Comparison of ENCODE assay signal across 26 cellular contexts in the genomic region with DNA sequence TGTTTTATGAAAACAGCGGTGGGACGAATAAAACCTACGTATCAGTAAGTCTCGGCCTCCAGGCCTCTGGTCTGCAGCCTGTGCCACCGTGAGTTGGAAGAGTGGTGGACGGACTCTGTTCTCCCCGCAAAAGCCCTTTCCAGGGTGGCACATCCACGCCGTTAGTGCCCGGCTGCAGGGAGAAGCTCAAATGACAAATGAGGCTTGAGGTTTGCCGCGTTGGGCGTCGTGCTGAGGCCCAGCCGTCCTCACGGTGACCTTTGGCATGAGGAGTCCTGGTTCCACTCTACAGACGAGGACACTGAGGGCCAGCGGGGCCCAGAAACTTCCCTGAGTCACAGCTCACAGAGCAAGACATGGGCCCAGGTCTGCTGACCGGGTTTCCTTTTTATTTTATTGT. TPM values are rescaled to one million over a fixed set of nuclear protein-coding genes. Genes with fewer than 3 reads are reported as not detected.
"Had no signal": no experiment of that assay in that cellular context is flagged by ENCODE, and none has a peak within 500 bp of the region (broad histone marks: within the 10 kb centered on the region; RNA-seq: fewer than 3 reads in every experiment).

No MANE protein-coding gene starts in this region.

- H3K4me3 ChIP-seq: stomach, suprapubic skin, testis, thoracic aorta, thyroid gland, tibial artery, tibial nerve, transverse colon, upper lobe of left lung, upper lobe of right lung, uterus, vagina had no signal

- H3K9me3 ChIP-seq: suprapubic skin, testis, thoracic aorta, thyroid gland, tibial artery, transverse colon, upper lobe of left lung, upper lobe of right lung, uterus, vagina had no signal

- FAIRE-seq: urothelium cell line had no signal

- H3K4me1 ChIP-seq: stomach, suprapubic skin, testis, thyroid gland, tibial artery, transverse colon, upper lobe of left lung, upper lobe of right lung, uterus, vagina had no signal

- H3K27ac ChIP-seq: stomach, suprapubic skin, testis, thoracic aorta, thyroid gland, tibial artery, tibial nerve, transverse colon, upper lobe of left lung, upper lobe of right lung, uterus, vagina had no signal

- H3K36me3 ChIP-seq: stomach, suprapubic skin, thoracic aorta, thyroid gland, tibial artery, tibial nerve, transverse colon, upper lobe of left lung, upper lobe of right lung, uterus, vagina had no signal

- DNase-seq: stimulated activated CD4-positive, alpha-beta T cell treated with anti-CD3 and anti-CD28 coated beads, Interleukin-2, amount 100 ng/mL, for 48 hours; stimulated activated CD4-positive, alpha-beta T cell treated with anti-CD3 and anti-CD28 coated beads, Interleukin-4, amount 100 ng/mL, for 1 hour; stimulated activated CD4-positive, alpha-beta T cell treated with anti-CD3 and anti-CD28 coated beads, Interleukin-4, amount 100 ng/mL, for 24 hours; stimulated activated CD4-positive, alpha-beta T cell treated with anti-CD3 and anti-CD28 coated beads, Interleukin-4, amount 100 ng/mL, for 4 hours; stimulated activated CD8-positive, alpha-beta memory T cell treated with anti-CD3 and anti-CD28 coated beads, Interleukin-4, amount 100 ng/mL, for 48 hours; stimulated activated naive B cell treated with anti-CD40 and anti-IgM and Interleukin-4, amounts not matched to agents 10 μg/mL and 1 μg/mL and 100 μg/mL, for 72 hours; stimulated activated naive CD4-positive, alpha-beta T cell; stimulated activated naive CD4-positive, alpha-beta T cell treated with Interleukin-2 at 50 U/mL for 16 hours; stimulated activated naive CD8-positive, alpha-beta T cell treated with anti-CD3 and anti-CD28 coated beads, Interleukin-15, amount 100 ng/mL, for 72 hours; stimulated activated naive CD8-positive, alpha-beta T cell treated with anti-CD3 and anti-CD28 coated beads, Interleukin-15, Interleukin-2, amounts not matched to agents 100 U/mL and 50 U/mL, for 24 hours; stomach; testis; thyroid gland; tibial artery; transverse colon; trophoblast cell; upper lobe of left lung; upper lobe of right lung; uterus had no signal

- H3K27me3 ChIP-seq: testis, thyroid gland, upper lobe of left lung, uterus, vagina had no signal

- ATAC-seq: stimulated activated effector memory CD8-positive, alpha-beta T cell treated with anti-CD3 and anti-CD28 coated beads, Interleukin-12 subunit alpha, Interleukin-12 subunit beta, amount 100 ng/mL, for 72 hours; stimulated activated memory B cell treated with anti-CD40 and anti-IgM and Interleukin-4, amounts not matched to agents 10 μg/mL and 1 μg/mL and 100 μg/mL, for 72 hours; stimulated activated naive B cell treated with anti-CD40 and anti-IgM and Interleukin-4, amounts not matched to agents 10 μg/mL and 1 μg/mL and 100 μg/mL, for 72 hours; stimulated activated naive CD8-positive, alpha-beta T cell treated with anti-CD3 and anti-CD28 coated beads, Interleukin-15, amount 100 ng/mL, for 72 hours; stimulated activated naive CD8-positive, alpha-beta T cell treated with anti-CD3 and anti-CD28 coated beads, Interleukin-15, Interleukin-2, amounts not matched to agents 100 U/mL and 50 U/mL, for 24 hours; upper lobe of right lung had no signal

RNA-seq across cellular contexts. Expression of a gene that starts 40.2 kb away (rescaled TPM):
- total RNA-seq: suprapubic skin, thoracic aorta had no signal
